ENCODE assay signal across 19 cellular contexts in genomic region chr1:201697174-201697573, GRCh38.
DNase-seq lines count a peak whose midpoint lies in the region; ATAC-seq and TF ChIP-seq lines count a peak whose summit lies in the region.
"Had no signal": no experiment of that assay in that cellular context is flagged by ENCODE, and none has a peak within 500 bp of the region (broad histone marks: within the 10 kb centered on the region; RNA-seq: fewer than 3 reads in every experiment).

No MANE protein-coding gene starts in this region.

- H3K4me2 ChIP-seq in IMR-90 (ENCODE audit: low read depth, low read length) = no peak overlapping the region
- H3K4me2 ChIP-seq in smooth muscle cell = peak overlapping the region; percentile 49
- H3K4me2 ChIP-seq: KMS-11, PC-9 had no signal

- peaks cover 56% of the 10 kb centered on the region for H3K9me1 ChIP-seq in IMR-90 (ENCODE audit: insufficient read depth, low read length)

- no peak overlapping the region for H4K5ac ChIP-seq in IMR-90 (ENCODE audit: low read depth, low read length)

- no TSS peak for BruUV-seq in IMR-90 (replicated peaks; lab: Mats Ljungman, UMichigan)

- no peak for ATAC-seq in IMR-90 (ENCODE audit: low read depth)

- H2AK9ac ChIP-seq in IMR-90 (replicated peaks; ENCODE audit: low read depth, low read length, poor library complexity) = no peak overlapping the region

- peak overlapping the region; percentile 90 for H3K27ac Mint-ChIP-seq in mesothelial cell of epicardium
- H3K27ac Mint-ChIP-seq: activated B cell treated with CpG ODN at 0.5 μM for 24 hours had no signal

- H4K91ac ChIP-seq in IMR-90 (ENCODE audit: insufficient read depth, low read depth, low read length) = peak overlapping the region; percentile 79

- peak overlapping the region; percentile 62 for H3K14ac ChIP-seq in IMR-90 (replicated peaks; ENCODE audit: low read depth, low read length)

- peak overlapping the region; percentile 43 for H2BK5ac ChIP-seq in IMR-90 (ENCODE audit: low read depth, low read length, poor library complexity, severe bottlenecking)

- no peak for TF ChIP-seq CTCF in IMR-90 (conservative IDR thresholded peaks at IDR 0.05; ENCODE audit: low read depth, low read length)
- no peak for TF ChIP-seq CTCF in RWPE1 (conservative IDR thresholded peaks at IDR 0.05; ENCODE audit: low read depth)
- TF ChIP-seq CTCF in mesothelial cell of epicardium (IDR thresholded peaks at IDR 0.05; ENCODE audit: unreplicated experiment) = no peak
- no peak for TF ChIP-seq CTCF in smooth muscle cell (IDR thresholded peaks at IDR 0.05; ENCODE audit: borderline replicate concordance, insufficient read depth, poor library complexity, severe bottlenecking)
- TF ChIP-seq CTCF in tibial artery (IDR thresholded peaks at IDR 0.05) = no peak

- H3K18ac ChIP-seq in IMR-90 (ENCODE audit: low read depth, low read length) = no peak overlapping the region

- peak overlapping the region; percentile 61 for H2BK120ac ChIP-seq in IMR-90 (ENCODE audit: low read depth, low read length)

- TF ChIP-seq POLR2A in IMR-90 (IDR thresholded peaks at IDR 0.05; ENCODE audit: low read depth, low read length) = no peak

- peaks cover 8% of the 10 kb centered on the region for H3F3A ChIP-seq in smooth muscle cell (ENCODE audit: low read depth)

- peak overlapping the region; percentile 45 for H2AK5ac ChIP-seq in IMR-90 (ENCODE audit: low read depth, low read length)

- peaks cover 7% of the 10 kb centered on the region for H3K36me3 Mint-ChIP-seq in mesothelial cell of epicardium

- dilution Hi-C loops in IMR-90 (cut with HindIII; ENCODE audit: low sequenced_read_pairs, unreplicated experiment) = no loop called here

- peaks cover 68% of the 10 kb centered on the region for H4K20me1 ChIP-seq in IMR-90 (ENCODE audit: insufficient read depth, low read length)
- peaks cover 61% of the 10 kb centered on the region for H4K20me1 ChIP-seq in smooth muscle cell (ENCODE audit: low read depth)

- no peak overlapping the region for H2AFZ ChIP-seq in IMR-90 (replicated peaks; ENCODE audit: low read length, poor library complexity)
- no peak overlapping the region for H2AFZ ChIP-seq in smooth muscle cell (ENCODE audit: low read depth)
- H2AFZ ChIP-seq: PC-9 had no signal

- H3K9me3 Mint-ChIP-seq in mesothelial cell of epicardium = peaks cover 6% of the 10 kb centered on the region

- peak overlapping the region; percentile 8 to 52; a peak in 1 of 4 replicates for H4K8ac ChIP-seq in IMR-90 (ENCODE audit: low read depth in 2 of 2, low read length in 2 of 2)

- no peak overlapping the region for H3K56ac ChIP-seq in IMR-90 (ENCODE audit: extremely low read depth, insufficient read depth, low read length)

- TF ChIP-seq RAD21 in IMR-90 (IDR thresholded peaks at IDR 0.05; ENCODE audit: low read length) = no peak

- H3K4me1 ChIP-seq in IMR-90 (ENCODE audit: control insufficient read depth, insufficient read depth, low read length) (peaks cover 36% of the 10 kb centered on the region), smooth muscle cell (ENCODE audit: low read depth) (peaks cover 38% of the 10 kb centered on the region), tibial artery (peaks cover 0 to 38% (median 22%) of the 10 kb centered on the region in 4 donors)
- H3K4me1 ChIP-seq: upper lobe of right lung had no signal

- in situ Hi-C loops in IMR-90 (cut with MboI; ENCODE audit: low sequenced_read_pairs) = no loop called here

- H2BK15ac ChIP-seq in IMR-90 (ENCODE audit: low read depth, low read length) = peak overlapping the region; percentile 38; the same call in 1 of the 3 replicates

- H3K9ac ChIP-seq in IMR-90 (ENCODE audit: low read depth, low read length) = no peak overlapping the region
- no peak overlapping the region for H3K9ac ChIP-seq in smooth muscle cell (ENCODE audit: low read depth)
- H3K9ac ChIP-seq: KMS-11 had no signal

- H3K79me1 ChIP-seq in IMR-90 (ENCODE audit: low read depth in 1 of 2, low read length in 2 of 2) = peaks cover 48 to 74% of the 10 kb centered on the region in 2 experiments

- no peaks in the 10 kb centered on the region; the same call in 1 of the 2 replicates for H3K36me3 ChIP-seq in IMR-90 (ENCODE audit: control insufficient read depth, insufficient read depth, low read length)
- H3K36me3 ChIP-seq in smooth muscle cell (ENCODE audit: low read depth) = no peaks in the 10 kb centered on the region
- no peaks in the 10 kb centered on the region for H3K36me3 ChIP-seq in tibial artery
- H3K36me3 ChIP-seq: upper lobe of right lung had no signal

- intact Hi-C loops in IMR-90 (cut with micrococcal nuclease) = loop anchor here (2.0 kb wide), 1 partner anchor 46 kb away; no protein-coding TSS in a partner anchor
- intact Hi-C loops in tibial artery (cut with DNase I; ENCODE audit: low total_unique reads) = no loop called here

- no peak overlapping the region for H3K4me3 ChIP-seq in IMR-90 (ENCODE audit: insufficient read depth, low read depth, low read length)
- no peak overlapping the region for H3K4me3 ChIP-seq in smooth muscle cell
- no peak overlapping the region for H3K4me3 ChIP-seq in tibial artery
- H3K4me3 ChIP-seq: PC-9, upper lobe of right lung had no signal

- CTCF ChIA-PET in IMR-90 (lab: Yijun Ruan, JAX) (interaction anchor here (1.2 to 1.5 kb wide), 2 partner anchors 66 to 98 kb away, joined by 3 read pairs; no protein-coding TSS in a partner anchor), RWPE1 (lab: Yijun Ruan, JAX) (interaction anchor here (0.6 to 3.1 kb wide), 8 partner anchors 10 to 877 kb away, joined by 3 to 18 read pairs (median 4); no protein-coding TSS in a partner anchor)

- POLR2A ChIA-PET in IMR-90 (lab: Charles Lee; ENCODE audit: unreplicated experiment) (no interaction called here), RWPE1 (lab: Yijun Ruan, JAX; ENCODE audit: low non-redundant PET) (no interaction called here)

- H3K27me3 Mint-ChIP-seq in mesothelial cell of epicardium (ENCODE audit: low read depth) = no peaks in the 10 kb centered on the region

- peak overlapping the region; percentile 49 for H2BK20ac ChIP-seq in IMR-90 (ENCODE audit: low read depth, low read length)

- peak overlapping the region; percentile 61 for H3K4ac ChIP-seq in IMR-90 (ENCODE audit: low read depth, low read length)

- peak overlapping the region; percentile 6; the same call in 1 of the 2 replicates for H3K23ac ChIP-seq in IMR-90 (ENCODE audit: low read depth, low read length)

- no peak for DNase-seq in IMR-90
- DNase-seq in RWPE1 (ENCODE audit: low spot score) = no peak
- DNase-seq in mesothelial cell of epicardium (ENCODE audit: low spot score in 2 of 2, unreplicated experiment in 2 of 2) = no peak
- DNase-seq in smooth muscle cell (lab: John Stamatoyannopoulos, UW; ENCODE audit: unreplicated experiment) = no peak
- no peak for DNase-seq in tibial artery
- no peak for DNase-seq in iPS-NIHi7 (ENCODE audit: extremely low spot score)
- no peak for DNase-seq in ecto neural progenitor cell (ENCODE audit: low spot score)
- DNase-seq: activated B cell treated with CpG ODN at 0.5 μM for 24 hours; activated naive CD4-positive, alpha-beta T cell treated with Interleukin-2 at 50 U/mL for 16 hours; effector CD8-positive, alpha-beta T cell; NCI-H1417; NCI-H2081 treated with DMSO at 0.1 percent for 48 hours; PC-9; retina; SHP77; stimulated activated CD4-positive, alpha-beta T cell treated with anti-CD3 and anti-CD28 coated beads, Interleukin-2, amount 100 ng/mL, for 48 hours; upper lobe of right lung had no signal

- H3K27me3 ChIP-seq in IMR-90 (ENCODE audit: control insufficient read depth, insufficient read depth, low read length) = no peaks in the 10 kb centered on the region
- H3K27me3 ChIP-seq in smooth muscle cell (ENCODE audit: low read depth) = no peaks in the 10 kb centered on the region
- H3K27me3 ChIP-seq in tibial artery = no peaks in the 10 kb centered on the region
- H3K27me3 ChIP-seq: upper lobe of right lung had no signal

- H3K9me3 ChIP-seq in IMR-90 (ENCODE audit: control insufficient read depth, insufficient read depth, low read length) (no peaks in the 10 kb centered on the region), smooth muscle cell (replicated peaks; ENCODE audit: low read depth) (no peaks in the 10 kb centered on the region), tibial artery (no peaks in the 10 kb centered on the region)
- H3K9me3 ChIP-seq: upper lobe of right lung had no signal

- no peak overlapping the region for H3K4me3 Mint-ChIP-seq in mesothelial cell of epicardium
- H3K4me3 Mint-ChIP-seq: activated B cell treated with CpG ODN at 0.5 μM for 24 hours had no signal

- H3K4me1 Mint-ChIP-seq in mesothelial cell of epicardium = peaks cover 27% of the 10 kb centered on the region
- H3K4me1 Mint-ChIP-seq: activated B cell treated with CpG ODN at 0.5 μM for 24 hours had no signal

- 100% methylated on average over 1 of the region's 4 CpGs; no CpG with 5 or more reads in 1 of the 2 experiments for WGBS in IMR-90 (ENCODE audit: extremely low coverage in 2 of 2, insufficient read length in 1 of 2), 2 experiments
- 91% methylated on average over 4 of the region's 4 CpGs for WGBS in smooth muscle cell (ENCODE audit: low lambda C conversion rate)

- peaks cover 74% of the 10 kb centered on the region for H3K79me2 ChIP-seq in smooth muscle cell (ENCODE audit: low read depth)

- H3K27ac ChIP-seq in IMR-90 (ENCODE audit: insufficient read depth, low read length) (peak overlapping the region; percentile 10; the same call in 1 of the 2 replicates), RWPE1 (peak overlapping the region; percentile 93), smooth muscle cell (ENCODE audit: low read depth) (peak overlapping the region; percentile 88), tibial artery (no peak overlapping the region)
- H3K27ac ChIP-seq: epithelial cell of prostate, KMS-11, PC-9, upper lobe of right lung had no signal

TF ChIP-seq in IMR-90, 13 proteins besides CTCF, POLR2A, EP300 and RAD21:
- TF ChIP-seq CEBPB (IDR thresholded peaks at IDR 0.05; ENCODE audit: low read depth, low read length) (no peak), NFE2L2 (IDR thresholded peaks at IDR 0.05; ENCODE audit: low read depth, low read length) (no peak), RFX5 (IDR thresholded peaks at IDR 0.05; ENCODE audit: low read depth, low read length) (no peak), BHLHE40 (IDR thresholded peaks at IDR 0.05; ENCODE audit: low read depth, low read length) (no peak), MXI1 (IDR thresholded peaks at IDR 0.05; ENCODE audit: borderline replicate concordance, low read depth, low read length) (no peak), FOS (IDR thresholded peaks at IDR 0.05; ENCODE audit: low read depth, low read length) (no peak), CHD1 (IDR thresholded peaks at IDR 0.05; ENCODE audit: low read depth, low read length) (no peak), SMC3 (IDR thresholded peaks at IDR 0.05; ENCODE audit: low read depth, low read length) (no peak)

Comparison
In these comparisons a context has a peak if more than half of its experiments do, and no peak if none do; other contexts are left out.
1. H3K27ac ChIP-seq: peak in IMR-90 (single experiment), RWPE1 (single experiment) and smooth muscle cell (single experiment); none in tibial artery (0 of 2).